In genomic region chr22:36873614-36874308, GRCh38 we compare ENCODE assay signal across 8 cellular contexts. TPM values are rescaled to one million over a fixed set of nuclear protein-coding genes. Genes with fewer than 3 reads are reported as not detected.
DNase-seq lines count a peak whose midpoint lies in the region; ATAC-seq and TF ChIP-seq lines count a peak whose summit lies in the region.

No MANE protein-coding gene starts in this region.

- H3K27ac Mint-ChIP-seq in natural killer cell treated with Interleukin-12 subunit alpha and Interleukin-12 subunit beta and Interleukin-15 and Interleukin-18, amount 100 ng/mL, for 72 hours: peak overlapping the region; percentile 93 to 96

- no peak overlapping the region for H2BK20ac ChIP-seq in IMR-90 (ENCODE audit: low read depth, low read length)

- peak overlapping the region; percentile 80 for H3K4me3 Mint-ChIP-seq in natural killer cell treated with Interleukin-12 subunit alpha and Interleukin-12 subunit beta and Interleukin-15 and Interleukin-18, amount 100 ng/mL, for 72 hours

- H3K79me1 ChIP-seq in IMR-90 (ENCODE audit: low read depth in 1 of 2, low read length in 2 of 2): no peaks in the 10 kb centered on the region

- H4K91ac ChIP-seq in IMR-90 (ENCODE audit: insufficient read depth, low read depth, low read length): no peak overlapping the region

- no TSS peak for BruUV-seq in IMR-90 (replicated peaks; lab: Mats Ljungman, UMichigan)

- H4K8ac ChIP-seq in IMR-90 (ENCODE audit: low read depth in 2 of 2, low read length in 2 of 2): no peak overlapping the region

- H2BK120ac ChIP-seq in IMR-90 (ENCODE audit: low read depth, low read length): no peak overlapping the region

- dilution Hi-C loops in IMR-90 (cut with HindIII; ENCODE audit: low sequenced_read_pairs, unreplicated experiment): no loop called here

- H2AK9ac ChIP-seq in IMR-90 (replicated peaks; ENCODE audit: low read depth, low read length, poor library complexity): no peak overlapping the region

- H3K9me3 Mint-ChIP-seq in natural killer cell treated with Interleukin-12 subunit alpha and Interleukin-12 subunit beta and Interleukin-15 and Interleukin-18, amount 100 ng/mL, for 72 hours: no peaks in the 10 kb centered on the region

- peaks cover 23% of the 10 kb centered on the region for H3K36me3 Mint-ChIP-seq in natural killer cell treated with Interleukin-12 subunit alpha and Interleukin-12 subunit beta and Interleukin-15 and Interleukin-18, amount 100 ng/mL, for 72 hours

- no peak overlapping the region for H3K56ac ChIP-seq in IMR-90 (ENCODE audit: extremely low read depth, insufficient read depth, low read length)

- H3K4me3 ChIP-seq in IMR-90 (ENCODE audit: insufficient read depth, low read depth, low read length): no peak overlapping the region
- H3K4me3 ChIP-seq in WERI-Rb-1 (ENCODE audit: low read depth, low read length): no peak overlapping the region

- no peaks in the 10 kb centered on the region for H3K27me3 Mint-ChIP-seq in natural killer cell treated with Interleukin-12 subunit alpha and Interleukin-12 subunit beta and Interleukin-15 and Interleukin-18, amount 100 ng/mL, for 72 hours

- ATAC-seq in GM21529 (IDR thresholded peaks at IDR 0.05; ENCODE audit: unreplicated experiment) (peak; percentile 79), IMR-90 (ENCODE audit: low read depth) (peak; percentile 97)
- peak; percentile 97 to 98 for ATAC-seq in natural killer cell treated with Interleukin-12 subunit alpha and Interleukin-12 subunit beta and Interleukin-15 and Interleukin-18, amount 100 ng/mL, for 72 hours

- peaks cover 25 to 39% of the 10 kb centered on the region in 2 donors for H3K4me1 Mint-ChIP-seq in natural killer cell treated with Interleukin-12 subunit alpha and Interleukin-12 subunit beta and Interleukin-15 and Interleukin-18, amount 100 ng/mL, for 72 hours (ENCODE audit: low read depth in 2 of 2)

- 20% methylated on average over 1 of the region's 6 CpGs; no CpG with 5 or more reads in 1 of the 2 experiments for WGBS in IMR-90 (ENCODE audit: extremely low coverage in 2 of 2, insufficient read length in 1 of 2), 2 experiments

- no peak overlapping the region for H2BK15ac ChIP-seq in IMR-90 (ENCODE audit: low read depth, low read length)

- CTCF ChIA-PET in IMR-90 (lab: Yijun Ruan, JAX): interaction anchor here (0.9 to 1.5 kb wide), 2 partner anchors 18 to 24 kb away, joined by 3 to 7 read pairs; no protein-coding TSS in a partner anchor

- H3K9me1 ChIP-seq in IMR-90 (ENCODE audit: insufficient read depth, low read length): no peaks in the 10 kb centered on the region

- H4K20me1 ChIP-seq in IMR-90 (ENCODE audit: insufficient read depth, low read length): no peaks in the 10 kb centered on the region; the same call in 1 of the 2 replicates

- no peak overlapping the region for H3K14ac ChIP-seq in IMR-90 (replicated peaks; ENCODE audit: low read depth, low read length)

- POLR2A ChIA-PET in IMR-90 (lab: Charles Lee; ENCODE audit: unreplicated experiment): no interaction called here

- no peak overlapping the region for H3K9ac ChIP-seq in IMR-90 (ENCODE audit: low read depth, low read length)

- no peak overlapping the region for H2AFZ ChIP-seq in IMR-90 (replicated peaks; ENCODE audit: low read length, poor library complexity)

- intact Hi-C loops in IMR-90 (cut with micrococcal nuclease): loop anchor here (1.0 kb wide), 1 partner anchor 105 kb away; no protein-coding TSS in a partner anchor

- no peak overlapping the region for H3K18ac ChIP-seq in IMR-90 (ENCODE audit: low read depth, low read length)

- H3K4me1 ChIP-seq in IMR-90 (ENCODE audit: control insufficient read depth, insufficient read depth, low read length): no peaks in the 10 kb centered on the region

- no peak overlapping the region for H2BK5ac ChIP-seq in IMR-90 (ENCODE audit: low read depth, low read length, poor library complexity, severe bottlenecking)

- H2AK5ac ChIP-seq in IMR-90 (ENCODE audit: low read depth, low read length): no peak overlapping the region

- H3K36me3 ChIP-seq in IMR-90 (ENCODE audit: control insufficient read depth, insufficient read depth, low read length) (no peaks in the 10 kb centered on the region), WERI-Rb-1 (no peaks in the 10 kb centered on the region)

- TF ChIP-seq POLR2A in IMR-90 (IDR thresholded peaks at IDR 0.05; ENCODE audit: low read depth, low read length): no peak

- no peak overlapping the region for H3K27ac ChIP-seq in IMR-90 (ENCODE audit: insufficient read depth, low read length)
- no peak overlapping the region for H3K27ac ChIP-seq in WERI-Rb-1
- peak overlapping the region; percentile 71 for H3K27ac ChIP-seq in epithelial cell of prostate

- TF ChIP-seq CTCF in IMR-90 (conservative IDR thresholded peaks at IDR 0.05; ENCODE audit: low read depth, low read length) (peak; percentile 47), WERI-Rb-1 (IDR thresholded peaks at IDR 0.05; ENCODE audit: low read depth, low read length) (peak; percentile 69)

- H3K27me3 ChIP-seq in IMR-90 (ENCODE audit: control insufficient read depth, insufficient read depth, low read length) (peaks cover 25% of the 10 kb centered on the region), WERI-Rb-1 (ENCODE audit: insufficient read depth, low read depth, severe bottlenecking) (peaks cover 40% of the 10 kb centered on the region)

- DNase-seq in NCI-H2196 (lab: John Stamatoyannopoulos, UW; ENCODE audit: unreplicated experiment): peak; percentile 11
- DNase-seq in NCI-H2196 treated with DMSO at 0.1 percent for 48 hours (lab: John Stamatoyannopoulos, UW; ENCODE audit: unreplicated experiment): no peak
- DNase-seq in IMR-90: peak; percentile 45
- DNase-seq in WERI-Rb-1: peak; percentile 59
- peak; percentile 59 for DNase-seq in epithelial cell of prostate (ENCODE audit: low read depth, low spot score)
- DNase-seq in natural killer cell treated with Interleukin-12 subunit alpha and Interleukin-12 subunit beta and Interleukin-15 and Interleukin-18, amount 100 ng/mL, for 72 hours (ENCODE audit: low spot score): peak; percentile 90
- DNase-seq in occipital lobe (lab: John Stamatoyannopoulos, UW): no peak

- H3K23ac ChIP-seq in IMR-90 (ENCODE audit: low read depth, low read length): no peak overlapping the region

- H4K5ac ChIP-seq in IMR-90 (ENCODE audit: low read depth, low read length): no peak overlapping the region

- H3K4ac ChIP-seq in IMR-90 (ENCODE audit: low read depth, low read length): no peak overlapping the region

- in situ Hi-C loops in IMR-90 (cut with MboI; ENCODE audit: low sequenced_read_pairs): no loop called here

- TF ChIP-seq RAD21 in IMR-90 (IDR thresholded peaks at IDR 0.05; ENCODE audit: low read length): peak; percentile 48

- H3K9me3 ChIP-seq in IMR-90 (ENCODE audit: control insufficient read depth, insufficient read depth, low read length) (no peaks in the 10 kb centered on the region), WERI-Rb-1 (ENCODE audit: severe bottlenecking) (no peaks in the 10 kb centered on the region)

- no peak overlapping the region for H3K4me2 ChIP-seq in IMR-90 (ENCODE audit: low read depth, low read length)

TF ChIP-seq in IMR-90, 13 proteins besides CTCF, POLR2A, EP300 and RAD21:
- peak; percentile 37; the same call in 1 of the 2 replicates for TF ChIP-seq CEBPB (IDR thresholded peaks at IDR 0.05; ENCODE audit: low read depth, low read length)
- TF ChIP-seq BHLHE40 (IDR thresholded peaks at IDR 0.05; ENCODE audit: low read depth, low read length): no peak
- TF ChIP-seq USF2 (IDR thresholded peaks at IDR 0.05; ENCODE audit: low read depth, low read length): no peak
- TF ChIP-seq SMC3 (IDR thresholded peaks at IDR 0.05; ENCODE audit: low read depth, low read length): peak; percentile 17; the same call in 1 of the 2 replicates
- no peak for TF ChIP-seq MAFK (IDR thresholded peaks at IDR 0.05; ENCODE audit: low read depth, low read length)

RNA-seq across cellular contexts. Expression of gene NCF4, which starts 13.0 kb away (rescaled TPM):
- not detected in 2 replicates for total RNA-seq in IMR-90 (2012; rRNA removed)
- not detected in 2 replicates for polyA plus RNA-seq in IMR-90 (2012; rRNA removed)
- not detected in 2 replicates for polyA plus RNA-seq in IMR-90 (2012; cell fraction: cytosol; rRNA removed)
- polyA plus RNA-seq in IMR-90 (2012; cell fraction: nucleus; rRNA removed; ENCODE audit: low replicate concordance): not detected in 2 replicates
- 10 to 100 TPM; 24.2 to 53.1 TPM for total RNA-seq in natural killer cell treated with Interleukin-12 subunit alpha and Interleukin-12 subunit beta and Interleukin-15 and Interleukin-18, amount 100 ng/mL, for 72 hours
- total RNA-seq in occipital lobe: 2.5 TPM

RNA-seq across cellular contexts. Expression of gene CSF2RB, which starts 39.7 kb away (rescaled TPM):
- total RNA-seq in IMR-90 (2012; rRNA removed): not detected in 2 replicates
- not detected in 2 replicates for polyA plus RNA-seq in IMR-90 (2012; rRNA removed)
- polyA plus RNA-seq in IMR-90 (2012; cell fraction: cytosol; rRNA removed): not detected in 2 replicates
- polyA plus RNA-seq in IMR-90 (2012; cell fraction: nucleus; rRNA removed; ENCODE audit: low replicate concordance): not detected in 2 replicates
- total RNA-seq in natural killer cell treated with Interleukin-12 subunit alpha and Interleukin-12 subunit beta and Interleukin-15 and Interleukin-18, amount 100 ng/mL, for 72 hours: 10 to 100 TPM in 1 of 2 donors, 1 to 10 TPM in 1; 5.0 to 47.9 TPM
- total RNA-seq in occipital lobe: 0.62 TPM

RNA-seq across cellular contexts. Expression of gene PVALB, which starts 56.9 kb away (rescaled TPM):
- total RNA-seq in IMR-90 (2012; rRNA removed) (not detected in 2 replicates), occipital lobe (0.62 TPM)
- not detected in 2 replicates for polyA plus RNA-seq in IMR-90 (2012; rRNA removed)
- polyA plus RNA-seq in IMR-90 (2012; cell fraction: cytosol; rRNA removed): not detected in 2 replicates
- polyA plus RNA-seq in IMR-90 (2012; cell fraction: nucleus; rRNA removed; ENCODE audit: low replicate concordance): not detected in 2 replicates
- total RNA-seq in natural killer cell treated with Interleukin-12 subunit alpha and Interleukin-12 subunit beta and Interleukin-15 and Interleukin-18, amount 100 ng/mL, for 72 hours: not detected

Comparison
In these comparisons a context has a peak if more than half of its experiments do, and no peak if none do; other contexts are left out.
1. DNase-seq: peak in NCI-H2196 (single experiment), IMR-90 (single experiment), WERI-Rb-1 (single experiment), epithelial cell of prostate (single experiment) and natural killer cell treated with Interleukin-12 subunit alpha and Interleukin-12 subunit beta and Interleukin-15 and Interleukin-18, amount 100 ng/mL, for 72 hours (single experiment); none in NCI-H2196 treated with DMSO at 0.1 percent for 48 hours (single experiment) and occipital lobe (single experiment).
2. Peak in every context shown above with its lines, with median percentiles within 50 percentile points of each other: ATAC-seq.